ENCODE assay signal across 10 cellular contexts in the genomic region with DNA sequence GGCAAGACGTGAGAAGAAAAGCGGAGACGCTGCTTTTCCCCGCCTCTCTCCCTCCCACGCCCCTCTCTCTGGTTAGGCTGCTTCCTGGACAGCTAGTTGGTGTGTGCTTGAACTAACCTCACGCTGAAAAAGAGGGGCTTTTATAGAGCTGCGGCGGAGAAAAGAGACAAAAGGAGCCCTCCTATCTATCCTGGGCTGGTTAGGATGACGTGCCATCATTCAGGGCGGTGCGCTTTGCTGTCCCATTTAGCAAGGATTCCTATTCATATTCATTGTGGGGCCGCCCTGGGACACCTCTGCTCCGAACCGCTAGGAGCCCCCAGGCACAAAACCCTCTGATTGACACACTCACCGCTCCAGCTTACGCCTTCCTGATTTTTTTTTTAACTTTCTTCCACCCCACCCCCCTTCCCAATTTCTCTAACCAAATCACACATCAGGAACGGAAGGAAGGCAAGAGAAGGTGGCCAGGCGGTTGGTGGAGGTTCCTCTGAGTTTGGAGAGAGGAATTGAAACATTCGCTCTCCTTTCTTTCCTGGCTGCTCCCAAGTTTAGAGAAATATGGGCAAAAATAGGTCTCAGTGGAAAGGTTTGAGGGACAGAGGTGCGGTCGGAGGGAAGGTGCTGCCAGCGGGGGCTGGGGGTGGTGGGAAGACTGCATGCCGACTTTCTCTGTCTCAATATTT. TPM values are rescaled to one million over a fixed set of nuclear protein-coding genes. Genes with fewer than 3 reads are reported as not detected.
DNase-seq lines count a peak whose midpoint lies in the region; ATAC-seq lines count a peak whose summit lies in the region.
"Had no signal": no experiment of that assay in that cellular context is flagged by ENCODE, and none has a peak within 500 bp of the region (broad histone marks: within the 10 kb centered on the region; RNA-seq: fewer than 3 reads in every experiment).

A gene (minus strand): TSS at position 114 of the 686 bp plus-strand sequence. CDS start 224 bp downstream, outside the sequence.

- H3K36me3 Mint-ChIP-seq in immature natural killer cell, result peaks cover 0 to 6% (median 0%) of the 10 kb centered on the region in 3 donors
- H3K36me3 Mint-ChIP-seq in stimulated activated memory B cell treated with anti-CD40 and anti-IgM and Interleukin-4, amounts not matched to agents 10 μg/mL and 1 μg/mL and 100 μg/mL, for 72 hours, result peaks cover 5% of the 10 kb centered on the region

- H3K27me3 Mint-ChIP-seq in immature natural killer cell (ENCODE audit: low read depth in 3 of 3), result peaks cover 54 to 82% (median 72%) of the 10 kb centered on the region in 3 donors
- peaks cover 93% of the 10 kb centered on the region for H3K27me3 Mint-ChIP-seq in stimulated activated memory B cell treated with anti-CD40 and anti-IgM and Interleukin-4, amounts not matched to agents 10 μg/mL and 1 μg/mL and 100 μg/mL, for 72 hours

- H3K9me3 Mint-ChIP-seq in immature natural killer cell, result peaks cover 0 to 9% (median 0%) of the 10 kb centered on the region in 6 donors
- peaks cover 4% of the 10 kb centered on the region for H3K9me3 Mint-ChIP-seq in stimulated activated memory B cell treated with anti-CD40 and anti-IgM and Interleukin-4, amounts not matched to agents 10 μg/mL and 1 μg/mL and 100 μg/mL, for 72 hours

- no peak within 1 kb of the TSS for H3K27ac Mint-ChIP-seq in immature natural killer cell
- H3K27ac Mint-ChIP-seq in stimulated activated memory B cell treated with anti-CD40 and anti-IgM and Interleukin-4, amounts not matched to agents 10 μg/mL and 1 μg/mL and 100 μg/mL, for 72 hours, result no peak within 1 kb of the TSS

- peak; percentile 31 for DNase-seq in NCI-H82 (lab: John Stamatoyannopoulos, UW)
- DNase-seq in NCI-H82 treated with DMSO at 0.1 percent for 48 hours (lab: John Stamatoyannopoulos, UW; ENCODE audit: unreplicated experiment), result no peak
- DNase-seq in activated T-cell treated with anti-CD3 and anti-CD28 coated beads, Interleukin-2, amount 50 U/mL, for 48 hours, result peak; percentile 58 to 59
- DNase-seq in immature natural killer cell, result no peak
- DNase-seq in NCI-H1105 (lab: John Stamatoyannopoulos, UW), result no peak
- DNase-seq in HT-29 (ENCODE audit: low spot score), result no peak
- no peak for DNase-seq in activated CD4-positive, CD25-positive, alpha-beta regulatory T cell treated with anti-CD3 and anti-CD28 coated beads, Interleukin-2, amount 50 U/mL, for 72 hours
- DNase-seq: NCI-H2227 treated with DMSO at 0.1 percent for 48 hours had no signal

- peaks cover 45 to 63% of the 10 kb centered on the region in 2 donors for H3K4me1 Mint-ChIP-seq in immature natural killer cell
- peaks cover 52% of the 10 kb centered on the region for H3K4me1 Mint-ChIP-seq in stimulated activated memory B cell treated with anti-CD40 and anti-IgM and Interleukin-4, amounts not matched to agents 10 μg/mL and 1 μg/mL and 100 μg/mL, for 72 hours

- peak within 1 kb of the TSS; percentile 43 to 76 (median 60) for H3K4me3 Mint-ChIP-seq in immature natural killer cell
- peak within 1 kb of the TSS; percentile 64 for H3K4me3 Mint-ChIP-seq in stimulated activated memory B cell treated with anti-CD40 and anti-IgM and Interleukin-4, amounts not matched to agents 10 μg/mL and 1 μg/mL and 100 μg/mL, for 72 hours

- no peak for ATAC-seq in stimulated activated memory B cell treated with anti-CD40 and anti-IgM and Interleukin-4, amounts not matched to agents 10 μg/mL and 1 μg/mL and 100 μg/mL, for 72 hours

RNA-seq across cellular contexts. Expression of the gene that starts here (rescaled TPM):
- not detected for polyA plus RNA-seq in immature natural killer cell
- total RNA-seq in HT-29 (2014; rRNA removed; shearing (Covaris generic)), result not detected in 2 replicates
- total RNA-seq: fibroblast of lung had no signal
- polyA plus RNA-seq: fibroblast of lung had no signal

Comparison
In these comparisons a context has a peak if more than half of its experiments do, and no peak if none do; other contexts are left out.
1. DNase-seq: peak in NCI-H82 (single experiment) and activated T-cell treated with anti-CD3 and anti-CD28 coated beads, Interleukin-2, amount 50 U/mL, for 48 hours (2 of 2); none in NCI-H82 treated with DMSO at 0.1 percent for 48 hours (single experiment), immature natural killer cell (0 of 3), NCI-H1105 (single experiment), HT-29 (single experiment) and activated CD4-positive, CD25-positive, alpha-beta regulatory T cell treated with anti-CD3 and anti-CD28 coated beads, Interleukin-2, amount 50 U/mL, for 72 hours (single experiment).